In the genomic region with DNA sequence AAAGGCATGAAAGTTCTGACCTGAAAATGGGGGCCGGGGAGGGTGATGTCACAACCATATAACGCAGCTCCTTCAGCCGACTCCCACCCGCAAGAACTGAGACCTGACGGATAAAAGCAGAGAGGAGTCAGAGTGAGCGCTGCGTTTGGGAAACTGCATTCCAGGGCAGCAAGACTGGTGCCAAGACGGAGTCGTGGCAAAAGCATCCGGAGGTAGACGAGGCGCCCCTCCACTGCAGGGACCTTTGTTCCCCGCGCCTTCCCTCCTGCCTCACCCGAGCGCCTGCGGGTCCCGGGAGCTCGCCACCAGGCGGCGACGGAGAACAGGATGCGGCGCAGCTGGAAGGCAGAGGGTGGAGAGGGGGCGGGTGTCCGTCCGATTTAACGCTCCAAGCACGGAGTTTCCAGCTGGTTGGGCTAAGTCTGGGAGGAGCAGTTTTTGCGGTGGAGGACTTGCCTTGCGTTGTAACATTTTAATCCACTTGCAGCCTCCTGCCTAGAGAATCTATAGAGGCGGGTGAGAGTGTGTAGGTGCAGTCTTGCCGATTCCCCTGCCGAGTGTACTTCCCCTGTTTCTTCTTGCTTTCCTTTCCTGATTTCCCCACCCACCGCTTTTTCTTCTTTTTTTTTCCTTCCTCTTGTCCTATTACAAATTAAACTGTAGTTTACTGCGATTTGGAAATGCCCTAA, we compare ENCODE assay signal across 1 cellular context.
TF ChIP-seq lines count a peak whose summit lies in the region.

No MANE protein-coding gene starts in this region.

TF ChIP-seq in HEK293, 187 proteins besides CTCF, POLR2A, EP300 and RAD21 (continued from another document and continues in another):
- TF ChIP-seq, protein P1, sequence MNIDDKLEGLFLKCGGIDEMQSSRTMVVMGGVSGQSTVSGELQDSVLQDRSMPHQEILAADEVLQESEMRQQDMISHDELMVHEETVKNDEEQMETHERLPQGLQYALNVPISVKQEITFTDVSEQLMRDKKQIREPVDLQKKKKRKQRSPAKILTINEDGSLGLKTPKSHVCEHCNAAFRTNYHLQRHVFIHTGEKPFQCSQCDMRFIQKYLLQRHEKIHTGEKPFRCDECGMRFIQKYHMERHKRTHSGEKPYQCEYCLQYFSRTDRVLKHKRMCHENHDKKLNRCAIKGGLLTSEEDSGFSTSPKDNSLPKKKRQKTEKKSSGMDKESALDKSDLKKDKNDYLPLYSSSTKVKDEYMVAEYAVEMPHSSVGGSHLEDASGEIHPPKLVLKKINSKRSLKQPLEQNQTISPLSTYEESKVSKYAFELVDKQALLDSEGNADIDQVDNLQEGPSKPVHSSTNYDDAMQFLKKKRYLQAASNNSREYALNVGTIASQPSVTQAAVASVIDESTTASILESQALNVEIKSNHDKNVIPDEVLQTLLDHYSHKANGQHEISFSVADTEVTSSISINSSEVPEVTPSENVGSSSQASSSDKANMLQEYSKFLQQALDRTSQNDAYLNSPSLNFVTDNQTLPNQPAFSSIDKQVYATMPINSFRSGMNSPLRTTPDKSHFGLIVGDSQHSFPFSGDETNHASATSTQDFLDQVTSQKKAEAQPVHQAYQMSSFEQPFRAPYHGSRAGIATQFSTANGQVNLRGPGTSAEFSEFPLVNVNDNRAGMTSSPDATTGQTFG (tag by site-specific recombination; IDR thresholded peaks at IDR 0.05; ENCODE audit: borderline replicate concordance): no peak
- TF ChIP-seq, protein P2, sequence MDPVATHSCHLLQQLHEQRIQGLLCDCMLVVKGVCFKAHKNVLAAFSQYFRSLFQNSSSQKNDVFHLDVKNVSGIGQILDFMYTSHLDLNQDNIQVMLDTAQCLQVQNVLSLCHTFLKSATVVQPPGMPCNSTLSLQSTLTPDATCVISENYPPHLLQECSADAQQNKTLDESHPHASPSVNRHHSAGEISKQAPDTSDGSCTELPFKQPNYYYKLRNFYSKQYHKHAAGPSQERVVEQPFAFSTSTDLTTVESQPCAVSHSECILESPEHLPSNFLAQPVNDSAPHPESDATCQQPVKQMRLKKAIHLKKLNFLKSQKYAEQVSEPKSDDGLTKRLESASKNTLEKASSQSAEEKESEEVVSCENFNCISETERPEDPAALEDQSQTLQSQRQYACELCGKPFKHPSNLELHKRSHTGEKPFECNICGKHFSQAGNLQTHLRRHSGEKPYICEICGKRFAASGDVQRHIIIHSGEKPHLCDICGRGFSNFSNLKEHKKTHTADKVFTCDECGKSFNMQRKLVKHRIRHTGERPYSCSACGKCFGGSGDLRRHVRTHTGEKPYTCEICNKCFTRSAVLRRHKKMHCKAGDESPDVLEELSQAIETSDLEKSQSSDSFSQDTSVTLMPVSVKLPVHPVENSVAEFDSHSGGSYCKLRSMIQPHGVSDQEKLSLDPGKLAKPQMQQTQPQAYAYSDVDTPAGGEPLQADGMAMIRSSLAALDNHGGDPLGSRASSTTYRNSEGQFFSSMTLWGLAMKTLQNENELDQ (tag by site-specific recombination; IDR thresholded peaks at IDR 0.05; ENCODE audit: low read depth): no peak
- TF ChIP-seq ZFP41 (tag by site-specific recombination; IDR thresholded peaks at IDR 0.05; ENCODE audit: borderline replicate concordance) (no peak), ZSCAN23 (tag by site-specific recombination; IDR thresholded peaks at IDR 0.05) (peak; percentile 80), ZNF449 (tag by site-specific recombination; IDR thresholded peaks at IDR 0.05) (peak; percentile 98), YY1 (tag by site-specific recombination; IDR thresholded peaks at IDR 0.05) (0 out of 2 replicates have a peak, but pooled peaks have one; percentile 48), ZNF19 (tag by site-specific recombination; IDR thresholded peaks at IDR 0.05; ENCODE audit: low read depth) (peak; percentile 38; the same call in 1 of the 2 replicates), BCL11A (tag by site-specific recombination; IDR thresholded peaks at IDR 0.05; ENCODE audit: low read depth) (no peak), ZNF10 (tag by site-specific recombination; IDR thresholded peaks at IDR 0.05) (0 out of 2 replicates have a peak, but pooled peaks have one; percentile 21), PRDM1 (tag by site-specific recombination; IDR thresholded peaks at IDR 0.05) (peak; percentile 94), KLF16 (tag by site-specific recombination; IDR thresholded peaks at IDR 0.05) (peak; percentile 86), ZFP3 (tag by site-specific recombination; IDR thresholded peaks at IDR 0.05; ENCODE audit: low read depth) (no peak), ZNF544 (tag by site-specific recombination; IDR thresholded peaks at IDR 0.05) (no peak), ZNF558 (tag by site-specific recombination; IDR thresholded peaks at IDR 0.05) (no peak; the same call in 1 of the 2 replicates), ZNF214 (tag by site-specific recombination; IDR thresholded peaks at IDR 0.05; ENCODE audit: borderline replicate concordance) (no peak), TCF7L2 (IDR thresholded peaks at IDR 0.05; ENCODE audit: borderline replicate concordance, low read depth, low read length) (no peak), ZNF629 (tag by site-specific recombination; IDR thresholded peaks at IDR 0.05) (peak; percentile 89), OSR2 (tag by site-specific recombination; IDR thresholded peaks at IDR 0.05) (peak; percentile 6; the same call in 1 of the 2 replicates), ZNF623 (tag by site-specific recombination; IDR thresholded peaks at IDR 0.05) (no peak), ZNF654 (tag by site-specific recombination; IDR thresholded peaks at IDR 0.05; ENCODE audit: low read depth) (peak; percentile 30; the same call in 1 of the 2 replicates), SP3 (tag by site-specific recombination; IDR thresholded peaks at IDR 0.05) (peak; percentile 76), ZNF391 (tag by site-specific recombination; IDR thresholded peaks at IDR 0.05; ENCODE audit: borderline replicate concordance, low read depth) (peak; percentile 85), SP7 (tag by site-specific recombination; IDR thresholded peaks at IDR 0.05) (peak; percentile 77), GFI1B (tag by site-specific recombination; IDR thresholded peaks at IDR 0.05) (no peak), ZSCAN16 (tag by site-specific recombination; IDR thresholded peaks at IDR 0.05) (0 out of 2 replicates have a peak, but pooled peaks have one; percentile 20), ZNF394 (tag by site-specific recombination; IDR thresholded peaks at IDR 0.05; ENCODE audit: borderline replicate concordance) (peak; percentile 65), GLIS2 (tag by site-specific recombination; IDR thresholded peaks at IDR 0.05) (peak; percentile 14; the same call in 1 of the 2 replicates), ZNF792 (tag by site-specific recombination; IDR thresholded peaks at IDR 0.05) (no peak), ZNF23 (tag by site-specific recombination; IDR thresholded peaks at IDR 0.05; ENCODE audit: borderline replicate concordance) (no peak), KLF9 (tag by site-specific recombination; IDR thresholded peaks at IDR 0.05; ENCODE audit: low read depth) (peak; percentile 81), IKZF3 (tag by site-specific recombination; IDR thresholded peaks at IDR 0.05) (peak; percentile 99), ZNF610 (tag by site-specific recombination; IDR thresholded peaks at IDR 0.05; ENCODE audit: borderline replicate concordance) (peak; percentile 91; the same call in 1 of the 2 replicates), EGR2 (tag by site-specific recombination; IDR thresholded peaks at IDR 0.05; ENCODE audit: low read depth) (peak; percentile 87), ZBTB44 (tag by site-specific recombination; IDR thresholded peaks at IDR 0.05) (peak; percentile 72), ZBTB8A (tag by site-specific recombination; IDR thresholded peaks at IDR 0.05) (peak; percentile 79), ZNF624 (tag by site-specific recombination; IDR thresholded peaks at IDR 0.05) (no peak), KLF1 (tag by site-specific recombination; IDR thresholded peaks at IDR 0.05) (peak; percentile 91)
- TF ChIP-seq, protein P3, sequence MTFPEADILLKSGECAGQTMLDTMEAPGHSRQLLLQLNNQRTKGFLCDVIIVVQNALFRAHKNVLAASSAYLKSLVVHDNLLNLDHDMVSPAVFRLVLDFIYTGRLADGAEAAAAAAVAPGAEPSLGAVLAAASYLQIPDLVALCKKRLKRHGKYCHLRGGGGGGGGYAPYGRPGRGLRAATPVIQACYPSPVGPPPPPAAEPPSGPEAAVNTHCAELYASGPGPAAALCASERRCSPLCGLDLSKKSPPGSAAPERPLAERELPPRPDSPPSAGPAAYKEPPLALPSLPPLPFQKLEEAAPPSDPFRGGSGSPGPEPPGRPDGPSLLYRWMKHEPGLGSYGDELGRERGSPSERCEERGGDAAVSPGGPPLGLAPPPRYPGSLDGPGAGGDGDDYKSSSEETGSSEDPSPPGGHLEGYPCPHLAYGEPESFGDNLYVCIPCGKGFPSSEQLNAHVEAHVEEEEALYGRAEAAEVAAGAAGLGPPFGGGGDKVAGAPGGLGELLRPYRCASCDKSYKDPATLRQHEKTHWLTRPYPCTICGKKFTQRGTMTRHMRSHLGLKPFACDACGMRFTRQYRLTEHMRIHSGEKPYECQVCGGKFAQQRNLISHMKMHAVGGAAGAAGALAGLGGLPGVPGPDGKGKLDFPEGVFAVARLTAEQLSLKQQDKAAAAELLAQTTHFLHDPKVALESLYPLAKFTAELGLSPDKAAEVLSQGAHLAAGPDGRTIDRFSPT (tag by site-specific recombination; IDR thresholded peaks at IDR 0.05): peak; percentile 68
- TF ChIP-seq, protein P4, sequence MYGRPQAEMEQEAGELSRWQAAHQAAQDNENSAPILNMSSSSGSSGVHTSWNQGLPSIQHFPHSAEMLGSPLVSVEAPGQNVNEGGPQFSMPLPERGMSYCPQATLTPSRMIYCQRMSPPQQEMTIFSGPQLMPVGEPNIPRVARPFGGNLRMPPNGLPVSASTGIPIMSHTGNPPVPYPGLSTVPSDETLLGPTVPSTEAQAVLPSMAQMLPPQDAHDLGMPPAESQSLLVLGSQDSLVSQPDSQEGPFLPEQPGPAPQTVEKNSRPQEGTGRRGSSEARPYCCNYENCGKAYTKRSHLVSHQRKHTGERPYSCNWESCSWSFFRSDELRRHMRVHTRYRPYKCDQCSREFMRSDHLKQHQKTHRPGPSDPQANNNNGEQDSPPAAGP (tag by site-specific recombination; IDR thresholded peaks at IDR 0.05): peak; percentile 70; the same call in 1 of the 2 replicates
- TF ChIP-seq, protein P5, sequence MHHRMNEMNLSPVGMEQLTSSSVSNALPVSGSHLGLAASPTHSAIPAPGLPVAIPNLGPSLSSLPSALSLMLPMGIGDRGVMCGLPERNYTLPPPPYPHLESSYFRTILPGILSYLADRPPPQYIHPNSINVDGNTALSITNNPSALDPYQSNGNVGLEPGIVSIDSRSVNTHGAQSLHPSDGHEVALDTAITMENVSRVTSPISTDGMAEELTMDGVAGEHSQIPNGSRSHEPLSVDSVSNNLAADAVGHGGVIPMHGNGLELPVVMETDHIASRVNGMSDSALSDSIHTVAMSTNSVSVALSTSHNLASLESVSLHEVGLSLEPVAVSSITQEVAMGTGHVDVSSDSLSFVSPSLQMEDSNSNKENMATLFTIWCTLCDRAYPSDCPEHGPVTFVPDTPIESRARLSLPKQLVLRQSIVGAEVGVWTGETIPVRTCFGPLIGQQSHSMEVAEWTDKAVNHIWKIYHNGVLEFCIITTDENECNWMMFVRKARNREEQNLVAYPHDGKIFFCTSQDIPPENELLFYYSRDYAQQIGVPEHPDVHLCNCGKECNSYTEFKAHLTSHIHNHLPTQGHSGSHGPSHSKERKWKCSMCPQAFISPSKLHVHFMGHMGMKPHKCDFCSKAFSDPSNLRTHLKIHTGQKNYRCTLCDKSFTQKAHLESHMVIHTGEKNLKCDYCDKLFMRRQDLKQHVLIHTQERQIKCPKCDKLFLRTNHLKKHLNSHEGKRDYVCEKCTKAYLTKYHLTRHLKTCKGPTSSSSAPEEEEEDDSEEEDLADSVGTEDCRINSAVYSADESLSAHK (tag by site-specific recombination; IDR thresholded peaks at IDR 0.05): peak; percentile 57
- TF ChIP-seq, protein P6, sequence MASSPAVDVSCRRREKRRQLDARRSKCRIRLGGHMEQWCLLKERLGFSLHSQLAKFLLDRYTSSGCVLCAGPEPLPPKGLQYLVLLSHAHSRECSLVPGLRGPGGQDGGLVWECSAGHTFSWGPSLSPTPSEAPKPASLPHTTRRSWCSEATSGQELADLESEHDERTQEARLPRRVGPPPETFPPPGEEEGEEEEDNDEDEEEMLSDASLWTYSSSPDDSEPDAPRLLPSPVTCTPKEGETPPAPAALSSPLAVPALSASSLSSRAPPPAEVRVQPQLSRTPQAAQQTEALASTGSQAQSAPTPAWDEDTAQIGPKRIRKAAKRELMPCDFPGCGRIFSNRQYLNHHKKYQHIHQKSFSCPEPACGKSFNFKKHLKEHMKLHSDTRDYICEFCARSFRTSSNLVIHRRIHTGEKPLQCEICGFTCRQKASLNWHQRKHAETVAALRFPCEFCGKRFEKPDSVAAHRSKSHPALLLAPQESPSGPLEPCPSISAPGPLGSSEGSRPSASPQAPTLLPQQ (tag by site-specific recombination; IDR thresholded peaks at IDR 0.05): peak; percentile 78
- TF ChIP-seq, protein P7, sequence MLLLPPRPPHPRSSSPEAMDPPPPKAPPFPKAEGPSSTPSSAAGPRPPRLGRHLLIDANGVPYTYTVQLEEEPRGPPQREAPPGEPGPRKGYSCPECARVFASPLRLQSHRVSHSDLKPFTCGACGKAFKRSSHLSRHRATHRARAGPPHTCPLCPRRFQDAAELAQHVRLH (tag by site-specific recombination; IDR thresholded peaks at IDR 0.05): peak; percentile 70; the same call in 1 of the 2 replicates
